21 cellular contexts compared by ENCODE assay signal in the genomic region with DNA sequence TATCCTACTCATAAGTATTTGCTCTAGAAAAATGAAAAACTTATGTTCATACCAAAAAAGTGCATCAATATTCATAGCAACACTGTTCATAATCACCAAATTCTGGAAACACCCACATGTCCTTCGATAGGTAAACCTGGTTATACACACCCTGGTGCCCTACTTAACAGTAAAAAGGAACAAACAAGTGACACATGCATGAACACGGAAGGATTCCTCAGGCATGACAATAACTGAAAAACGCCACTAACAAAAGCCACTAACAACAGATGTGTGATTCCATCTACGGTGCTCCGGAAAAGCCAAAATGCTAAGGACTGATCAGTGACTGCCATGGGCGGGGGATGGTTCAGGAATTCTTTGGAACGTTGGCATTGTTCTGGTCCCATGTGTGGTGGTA.
A peak's percentile ranks its signal among the peaks of the same experiment; 100 is the strongest.
DNase-seq lines count a peak whose midpoint lies in the region; ATAC-seq and TF ChIP-seq lines count a peak whose summit lies in the region.
"Had no signal": no experiment of that assay in that cellular context is flagged by ENCODE, and none has a peak within 500 bp of the region (broad histone marks: within the 10 kb centered on the region; RNA-seq: fewer than 3 reads in every experiment).

No MANE protein-coding gene starts in this region.

- DNase-seq in CD4-positive, CD25-positive, alpha-beta regulatory T cell = peak in 1 of 3 donors; percentile 20
- DNase-seq in activated B cell treated with CpG ODN at 0.5 μM for 24 hours = no peak
- no peak for DNase-seq in memory B cell (ENCODE audit: low spot score in 2 of 2)
- no peak for DNase-seq in retina
- DNase-seq in heart left ventricle = no peak
- DNase-seq: activated CD4-positive, CD25-positive, alpha-beta regulatory T cell; body of pancreas; KG1; lower lobe of right lung; NCI-H1694 treated with DMSO at 0.1 percent for 48 hours; stimulated activated CD4-positive, alpha-beta T cell treated with anti-CD3 and anti-CD28 coated beads, Interleukin-2, amount 100 ng/mL, for 48 hours; stomach; T1000 had no signal

- TF ChIP-seq CTCF in activated B cell treated with CpG ODN at 0.5 μM for 24 hours (IDR thresholded peaks at IDR 0.05) (no peak), heart left ventricle (IDR thresholded peaks at IDR 0.05) (no peak)

- peak overlapping the region; percentile 48 for H3K27ac ChIP-seq in CD4-positive, CD25-positive, alpha-beta regulatory T cell (ENCODE audit: insufficient read depth, low read length, poor library complexity, severe bottlenecking)
- no peak overlapping the region for H3K27ac ChIP-seq in heart left ventricle
- H3K27ac ChIP-seq: body of pancreas, lower lobe of right lung, neutrophil, stomach had no signal

- peak overlapping the region; percentile 35 to 63 (median 47) for H3K27ac Mint-ChIP-seq in CD4-positive, CD25-positive, alpha-beta regulatory T cell
- H3K27ac Mint-ChIP-seq in activated B cell treated with CpG ODN at 0.5 μM for 24 hours (peak overlapping the region; percentile 96), memory B cell (peak overlapping the region; percentile 95)

- POLR2A ChIA-PET in activated B cell treated with CpG ODN at 0.5 μM for 24 hours (lab: Charles Lee) = interaction anchor here (0.7 to 2.7 kb wide), 4 partner anchors 9 to 77 kb away, joined by 3 to 18 read pairs (median 3); no protein-coding TSS in a partner anchor

- no peak for TF ChIP-seq POLR2A in heart left ventricle (IDR thresholded peaks at IDR 0.05)

- H3K4me3 Mint-ChIP-seq in CD4-positive, CD25-positive, alpha-beta regulatory T cell = peak overlapping the region in 2 of 4 donors; percentile 15 to 19
- H3K4me3 Mint-ChIP-seq in activated B cell treated with CpG ODN at 0.5 μM for 24 hours = peak overlapping the region; percentile 20
- peak overlapping the region; percentile 27 for H3K4me3 Mint-ChIP-seq in memory B cell

- no peaks in the 10 kb centered on the region for H3K9me3 ChIP-seq in CD4-positive, CD25-positive, alpha-beta regulatory T cell (ENCODE audit: control insufficient read depth in 2 of 2, low read length in 2 of 2)
- no peaks in the 10 kb centered on the region for H3K9me3 ChIP-seq in heart left ventricle
- H3K9me3 ChIP-seq: body of pancreas, lower lobe of right lung, neutrophil, stomach, tibial nerve had no signal

- peaks cover 15% of the 10 kb centered on the region for H3K36me3 ChIP-seq in CD4-positive, CD25-positive, alpha-beta regulatory T cell (ENCODE audit: control insufficient read depth, insufficient read depth, low read length)
- H3K36me3 ChIP-seq in heart left ventricle = no peaks in the 10 kb centered on the region
- H3K36me3 ChIP-seq: tibial nerve had no signal

- no peaks in the 10 kb centered on the region for H3K9me3 Mint-ChIP-seq in CD4-positive, CD25-positive, alpha-beta regulatory T cell
- H3K9me3 Mint-ChIP-seq in activated B cell treated with CpG ODN at 0.5 μM for 24 hours (no peaks in the 10 kb centered on the region), memory B cell (peaks cover 1% of the 10 kb centered on the region)

- no peak overlapping the region for H3K4me3 ChIP-seq in CD4-positive, CD25-positive, alpha-beta regulatory T cell (ENCODE audit: low read depth, low read length)
- H3K4me3 ChIP-seq in GM08714 (ENCODE audit: low read length) (peak overlapping the region; percentile 26; the same call in 1 of the 2 replicates), heart left ventricle (no peak overlapping the region)
- H3K4me3 ChIP-seq: body of pancreas, lower lobe of right lung, smooth muscle cell, stomach, tibial nerve had no signal

- CTCF ChIA-PET in activated B cell treated with CpG ODN at 0.5 μM for 24 hours (lab: Charles Lee) = no interaction called here

- no peaks in the 10 kb centered on the region for H3K27me3 ChIP-seq in CD4-positive, CD25-positive, alpha-beta regulatory T cell (ENCODE audit: control insufficient read depth, insufficient read depth, low read length)
- no peaks in the 10 kb centered on the region for H3K27me3 ChIP-seq in heart left ventricle
- H3K27me3 ChIP-seq: body of pancreas, neutrophil, stomach, tibial nerve had no signal

- peaks cover 15% of the 10 kb centered on the region for H3K36me3 Mint-ChIP-seq in CD4-positive, CD25-positive, alpha-beta regulatory T cell
- H3K36me3 Mint-ChIP-seq in activated B cell treated with CpG ODN at 0.5 μM for 24 hours (ENCODE audit: low read depth) (peaks cover 18% of the 10 kb centered on the region), memory B cell (peaks cover 11% of the 10 kb centered on the region)

- ATAC-seq in CD4-positive, CD25-positive, alpha-beta regulatory T cell (ENCODE audit: low read depth in 2 of 2) = no peak
- ATAC-seq in activated B cell treated with CpG ODN at 0.5 μM for 24 hours (ENCODE audit: low read depth) = peak; percentile 28
- ATAC-seq in memory B cell (ENCODE audit: low read depth) = peak; percentile 59
- no peak for ATAC-seq in HG03025 (IDR thresholded peaks at IDR 0.05; ENCODE audit: low FRiP score, unreplicated experiment)
- ATAC-seq in heart left ventricle = no peak
- no peak for ATAC-seq in HG03565 (IDR thresholded peaks at IDR 0.05; ENCODE audit: unreplicated experiment)
- ATAC-seq: body of pancreas, HCT116, lower lobe of right lung, SK-N-SH treated with all-trans-retinoic acid at 6 μM for 48 hours had no signal

- H3K4me1 ChIP-seq in CD4-positive, CD25-positive, alpha-beta regulatory T cell (ENCODE audit: control insufficient read depth, insufficient read depth, low read length, poor library complexity, severe bottlenecking) = peaks cover 70% of the 10 kb centered on the region
- peaks cover 13 to 84% (median 56%) of the 10 kb centered on the region in 12 donors for H3K4me1 ChIP-seq in heart left ventricle

- intact Hi-C loops in activated B cell treated with CpG ODN at 0.5 μM for 24 hours (cut with micrococcal nuclease) (no loop called here), heart left ventricle (cut with DNase I) (loop anchor here in 1 of 10 donors (5.0 kb wide), 1 partner anchor 61 kb away; no protein-coding TSS in a partner anchor)

- 93 to 97% (median 96%) methylated on average over 7 of the region's 7 CpGs for WGBS in heart left ventricle, 4 donors

- no peaks in the 10 kb centered on the region for H3K27me3 Mint-ChIP-seq in CD4-positive, CD25-positive, alpha-beta regulatory T cell
- H3K27me3 Mint-ChIP-seq in activated B cell treated with CpG ODN at 0.5 μM for 24 hours = no peaks in the 10 kb centered on the region
- H3K27me3 Mint-ChIP-seq in memory B cell = no peaks in the 10 kb centered on the region

- peaks cover 38 to 95% (median 82%) of the 10 kb centered on the region in 4 donors for H3K4me1 Mint-ChIP-seq in CD4-positive, CD25-positive, alpha-beta regulatory T cell
- H3K4me1 Mint-ChIP-seq in activated B cell treated with CpG ODN at 0.5 μM for 24 hours (peaks cover 100% of the 10 kb centered on the region), memory B cell (peaks cover 64% of the 10 kb centered on the region)

Comparison
In these comparisons a context has a peak if more than half of its experiments do, and no peak if none do; other contexts are left out.
1. ATAC-seq: peak in activated B cell treated with CpG ODN at 0.5 μM for 24 hours (single experiment) and memory B cell (single experiment); none in CD4-positive, CD25-positive, alpha-beta regulatory T cell (0 of 2), HG03025 (single experiment), heart left ventricle (0 of 4) and HG03565 (single experiment).
2. Peak in every context shown above with its lines, with median percentiles within 50 percentile points of each other: H3K27ac Mint-ChIP-seq.